Comparison of ENCODE assay signal across 8 cellular contexts in the genomic region with DNA sequence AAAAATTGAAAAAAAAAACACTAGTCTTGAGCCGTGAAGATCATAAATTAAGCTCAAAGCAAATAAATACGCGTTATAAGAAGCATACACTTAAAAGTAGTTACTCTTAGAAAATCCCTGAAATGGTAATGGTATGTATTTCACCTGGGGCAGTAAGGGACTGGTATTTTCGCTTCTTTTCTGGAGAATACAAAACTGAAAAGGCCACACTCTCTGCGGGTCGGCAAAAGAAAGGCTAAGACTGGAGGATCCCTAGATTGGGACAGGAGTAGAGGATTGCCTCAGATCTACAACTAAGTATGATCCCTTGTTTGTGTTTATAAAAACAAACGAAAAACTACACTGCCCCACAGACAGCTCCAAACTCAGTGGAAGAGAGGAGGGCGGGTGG. TPM values are rescaled to one million over a fixed set of nuclear protein-coding genes. Genes with fewer than 3 reads are reported as not detected.
DNase-seq lines count a peak whose midpoint lies in the region; ATAC-seq lines count a peak whose summit lies in the region.

No MANE protein-coding gene starts in this region.

- H3K27ac ChIP-seq in stomach smooth muscle (ENCODE audit: low read length): peak overlapping the region; percentile 94

- H3K9ac ChIP-seq in stomach smooth muscle (ENCODE audit: low read length in 2 of 2): peak overlapping the region; percentile 99 to 100

- no peaks in the 10 kb centered on the region for H3K4me1 ChIP-seq in stomach smooth muscle (ENCODE audit: control insufficient read depth, insufficient read depth, low read length)

- no peaks in the 10 kb centered on the region for H3K9me3 Mint-ChIP-seq in activated T-helper 17 cell treated with anti-CD3 and anti-CD28 coated beads, Interleukin-2, amount 50 U/mL, for 72 hours

- H3K27ac Mint-ChIP-seq in activated T-helper 17 cell treated with anti-CD3 and anti-CD28 coated beads, Interleukin-2, amount 50 U/mL, for 72 hours: peak overlapping the region; percentile 99

- H3K27me3 ChIP-seq in stomach smooth muscle (ENCODE audit: control insufficient read depth in 1 of 2, insufficient read depth in 2 of 2, low read length in 2 of 2): no peaks in the 10 kb centered on the region

- DNase-seq in NOMO-1 treated with DMSO at 0.1 percent for 48 hours (lab: John Stamatoyannopoulos, UW; ENCODE audit: unreplicated experiment) (peak; percentile 16), NOMO-1 treated with dmso at 0.1 percent for 144 hours (lab: John Stamatoyannopoulos, UW; ENCODE audit: unreplicated experiment) (no peak), nucleus accumbens (lab: John Stamatoyannopoulos, UW) (no peak), NCI-H146 (lab: John Stamatoyannopoulos, UW) (no peak), NAMALWA (ENCODE audit: low spot score) (no peak)

- H3K4me3 ChIP-seq in iPS-18c (ENCODE audit: insufficient read depth, low read depth, low read length) (peak overlapping the region; percentile 76), stomach smooth muscle (ENCODE audit: low read length in 2 of 2) (peak overlapping the region; percentile 94 to 99)

- H3K36me3 ChIP-seq in stomach smooth muscle (ENCODE audit: control insufficient read depth in 2 of 2, insufficient read depth in 2 of 2, low read length in 2 of 2): peaks cover 2 to 4% of the 10 kb centered on the region in 2 donors

- H3K4me3 Mint-ChIP-seq in activated T-helper 17 cell treated with anti-CD3 and anti-CD28 coated beads, Interleukin-2, amount 50 U/mL, for 72 hours: peak overlapping the region; percentile 97

- no peaks in the 10 kb centered on the region for H3K27me3 Mint-ChIP-seq in activated T-helper 17 cell treated with anti-CD3 and anti-CD28 coated beads, Interleukin-2, amount 50 U/mL, for 72 hours

- peaks cover 7% of the 10 kb centered on the region for H3K4me1 Mint-ChIP-seq in activated T-helper 17 cell treated with anti-CD3 and anti-CD28 coated beads, Interleukin-2, amount 50 U/mL, for 72 hours

- H3K36me3 Mint-ChIP-seq in activated T-helper 17 cell treated with anti-CD3 and anti-CD28 coated beads, Interleukin-2, amount 50 U/mL, for 72 hours (ENCODE audit: low read depth): peaks cover 43% of the 10 kb centered on the region

- ATAC-seq in activated T-helper 17 cell treated with anti-CD3 and anti-CD28 coated beads, Interleukin-2, amount 50 U/mL, for 72 hours (replicated peaks): no peak

- no peaks in the 10 kb centered on the region for H3K9me3 ChIP-seq in iPS-18c (ENCODE audit: control insufficient read depth, insufficient read depth, low read length)
- H3K9me3 ChIP-seq in stomach smooth muscle (ENCODE audit: control insufficient read depth in 2 of 2, low read length in 2 of 2): no peaks in the 10 kb centered on the region

RNA-seq across cellular contexts. Expression of a gene that starts 0.6 kb away (rescaled TPM):
- 10 to 100 TPM; 24.8 to 36.5 TPM for total RNA-seq in activated T-helper 17 cell treated with anti-CD3 and anti-CD28 coated beads, Interleukin-2, amount 50 U/mL, for 72 hours
